In the genomic region with DNA sequence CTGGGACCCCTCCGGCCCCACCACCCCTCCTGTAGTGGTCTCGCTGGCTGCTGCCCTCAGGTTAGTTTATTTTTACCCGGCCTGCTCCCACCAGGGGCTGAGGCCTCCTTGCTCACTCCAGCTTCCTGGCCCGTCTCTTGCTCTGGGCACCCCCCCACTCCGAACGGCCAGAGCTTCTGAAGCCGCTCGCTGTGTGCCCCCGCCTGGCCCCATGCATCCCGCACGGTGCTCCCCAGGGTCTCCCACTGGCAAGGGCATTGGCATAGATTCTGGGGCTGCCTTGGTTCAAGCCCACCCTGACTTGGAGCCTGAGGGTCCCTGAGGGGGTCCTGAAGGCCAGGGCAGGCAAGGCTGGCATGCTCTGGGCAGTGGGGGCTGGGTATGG, we compare ENCODE assay signal across 14 cellular contexts.
DNase-seq lines count a peak whose midpoint lies in the region; ATAC-seq, FAIRE-seq and TF ChIP-seq lines count a peak whose summit lies in the region.
"Had no signal": no experiment of that assay in that cellular context is flagged by ENCODE, and none has a peak within 500 bp of the region (broad histone marks: within the 10 kb centered on the region; RNA-seq: fewer than 3 reads in every experiment).

No MANE protein-coding gene starts in this region.

- H3K27me3 ChIP-seq in breast epithelium = no peaks in the 10 kb centered on the region
- H3K27me3 ChIP-seq in mammary epithelial cell (ENCODE audit: insufficient read depth, low read length) = no peaks in the 10 kb centered on the region
- H3K27me3 ChIP-seq in K562 (ENCODE audit: control insufficient read depth in 2 of 2, insufficient read depth in 2 of 2, low read length in 2 of 2) = no peaks in the 10 kb centered on the region
- H3K27me3 ChIP-seq in upper lobe of right lung = no peaks in the 10 kb centered on the region

- H3K27ac ChIP-seq in breast epithelium (peak overlapping the region in 1 of 2 donors; percentile 100), mammary epithelial cell (ENCODE audit: insufficient read depth, low read depth, low read length) (no peak overlapping the region), K562 (ENCODE audit: extremely low read depth, low read depth, low read length) (no peak overlapping the region), upper lobe of right lung (no peak overlapping the region)

- dilution Hi-C loops in mammary epithelial cell (cut with HindIII; ENCODE audit: low sequenced_read_pairs) = loop anchor here (5.0 to 10.0 kb wide), 4 partner anchors 40 to 128 kb away; no protein-coding TSS in a partner anchor

- no peak for TF ChIP-seq RAD21 in K562 (CRISPR knock-in tag; conservative IDR thresholded peaks at IDR 0.05 in 1 of 2, IDR thresholded peaks at IDR 0.05 in 1 of 2)

- H3K9me1 ChIP-seq in K562 (ENCODE audit: control insufficient read depth, insufficient read depth, low read length) = peaks cover 7% of the 10 kb centered on the region

- ATAC-seq in K562 = no peak
- no peak for ATAC-seq in upper lobe of right lung
- ATAC-seq in GM18867 (IDR thresholded peaks at IDR 0.05; ENCODE audit: unreplicated experiment) = no peak
- no peak for ATAC-seq in GM21515 (IDR thresholded peaks at IDR 0.05; ENCODE audit: unreplicated experiment)
- ATAC-seq: left cardiac atrium had no signal

- no peak for TF ChIP-seq EP300 in K562 (IDR thresholded peaks at IDR 0.05; ENCODE audit: low read length)

- CTCF ChIA-PET in mammary epithelial cell (lab: Charles Lee; ENCODE audit: low non-redundant PET) = no interaction called here
- CTCF ChIA-PET in K562 (lab: Yijun Ruan, JAX; ENCODE audit: low intra/inter-chr PET ratio) = no interaction called here

- H3K36me3 ChIP-seq in breast epithelium (no peaks in the 10 kb centered on the region), mammary epithelial cell (ENCODE audit: insufficient read depth, low read length) (peaks cover 10% of the 10 kb centered on the region), K562 (ENCODE audit: control insufficient read depth, insufficient read depth, low read length) (peaks cover 21% of the 10 kb centered on the region; the same call in 1 of the 3 replicates), upper lobe of right lung (no peaks in the 10 kb centered on the region)

- TF ChIP-seq CTCF in breast epithelium (IDR thresholded peaks at IDR 0.05) (no peak), mammary epithelial cell (conservative IDR thresholded peaks at IDR 0.05 in 1 of 2, IDR thresholded peaks at IDR 0.05 in 1 of 2; ENCODE audit: extremely low read depth in 1 of 2, insufficient read depth in 1 of 2, low read depth in 1 of 2, low read length in 2 of 2) (no peak), K562 (IDR thresholded peaks at IDR 0.05 in 2 of 3, conservative IDR thresholded peaks at IDR 0.05 in 1 of 3; ENCODE audit: insufficient read depth in 2 of 3, low read depth in 1 of 3, low read length in 3 of 3) (no peak), upper lobe of right lung (IDR thresholded peaks at IDR 0.05) (no peak)

- no peaks in the 10 kb centered on the region for H3K9me3 ChIP-seq in breast epithelium
- H3K9me3 ChIP-seq in mammary epithelial cell (replicated peaks; ENCODE audit: insufficient read depth, low read length) = no peaks in the 10 kb centered on the region
- H3K9me3 ChIP-seq in K562 (replicated peaks; ENCODE audit: control insufficient read depth, insufficient read depth, low read depth, low read length) = no peaks in the 10 kb centered on the region
- no peaks in the 10 kb centered on the region for H3K9me3 ChIP-seq in upper lobe of right lung

- intact Hi-C loops in breast epithelium (cut with DNase I; ENCODE audit: low total_unique reads) = loop anchor here (5.0 to 10.0 kb wide), 2 partner anchors 98 to 170 kb away; no protein-coding TSS in a partner anchor
- intact Hi-C loops in mammary epithelial cell (cut with micrococcal nuclease) = no loop called here
- intact Hi-C loops in K562 (cut with micrococcal nuclease) = no loop called here
- intact Hi-C loops in upper lobe of right lung (cut with DNase I) = loop anchor here (5.0 kb wide), 1 partner anchor 165 kb away; no protein-coding TSS in a partner anchor

- H3K4me2 ChIP-seq in mammary epithelial cell (ENCODE audit: insufficient read depth, low read depth, low read length) (no peak overlapping the region), K562 (ENCODE audit: insufficient read depth, low read length) (no peak overlapping the region)

- H3K79me2 ChIP-seq in mammary epithelial cell (ENCODE audit: insufficient read depth, low read length) (peaks cover 98% of the 10 kb centered on the region), K562 (ENCODE audit: control insufficient read depth, insufficient read depth, low read length) (peaks cover 90% of the 10 kb centered on the region)

- DNase-seq in breast epithelium (ENCODE audit: low spot score in 2 of 2) (peak; percentile 16 to 47), mammary epithelial cell (no peak), K562 (ENCODE audit: extremely low read depth in 1 of 4, low spot score in 3 of 4) (no peak), mesenteric fat pad (ENCODE audit: low spot score) (peak; percentile 62), upper lobe of right lung (peak; percentile 54), COLO668 (lab: John Stamatoyannopoulos, UW; ENCODE audit: unreplicated experiment) (no peak)
- DNase-seq: activated CD4-positive, alpha-beta T cell treated with anti-CD3 and anti-CD28 coated beads, Interleukin-2, amount 50 U/mL, for 1 hour; GOT3; hippocampal formation; left cardiac atrium; nephron progenitor cell; SHP77 had no signal

- FAIRE-seq in K562 (lab: Jason Lieb, UNC) = no peak

- TF ChIP-seq POLR2A in breast epithelium (IDR thresholded peaks at IDR 0.05) (no peak), K562 (conservative IDR thresholded peaks at IDR 0.05) (no peak)

- H2AFZ ChIP-seq in mammary epithelial cell (ENCODE audit: low read depth, low read length) (no peak overlapping the region), K562 (ENCODE audit: low read depth, low read length) (no peak overlapping the region)

- POLR2A ChIA-PET in K562 (lab: Yijun Ruan, JAX) = interaction anchor here (0.5 to 0.6 kb wide), 3 partner anchors 228 to 1015 kb away, joined by 3 read pairs; no protein-coding TSS in a partner anchor

- no peak overlapping the region for H3K9ac ChIP-seq in mammary epithelial cell (ENCODE audit: insufficient read depth, low read length)
- H3K9ac ChIP-seq in K562 (ENCODE audit: insufficient read depth in 1 of 2, low read depth in 2 of 2, low read length in 2 of 2) = no peak overlapping the region

- in situ Hi-C loops in mammary epithelial cell (cut with MboI; ENCODE audit: low sequenced_read_pairs in 2 of 2) = loop anchor here (10.0 kb wide), 2 partner anchors 98 to 168 kb away; no protein-coding TSS in a partner anchor
- in situ Hi-C loops in K562 (cut with MboI) = no loop called here

- WGBS in mammary epithelial cell (ENCODE audit: low coverage, missing lambda C conversion rate) = 94% methylated on average over 2 of the region's 11 CpGs
- 91% methylated on average over 10 of the region's 11 CpGs for WGBS in K562 (ENCODE audit: insufficient coverage, low coverage, missing lambda C conversion rate)

- H3K4me1 ChIP-seq in breast epithelium = peaks cover 18 to 26% of the 10 kb centered on the region in 2 donors
- H3K4me1 ChIP-seq in mammary epithelial cell (ENCODE audit: insufficient read depth, low read length) = peaks cover 63% of the 10 kb centered on the region
- peaks cover 32 to 72% of the 10 kb centered on the region in 2 experiments for H3K4me1 ChIP-seq in K562 (replicated peaks in 1 of 2; ENCODE audit: control insufficient read depth in 2 of 2, insufficient read depth in 2 of 2, low read length in 2 of 2)
- peaks cover 48% of the 10 kb centered on the region for H3K4me1 ChIP-seq in upper lobe of right lung

- H4K20me1 ChIP-seq in mammary epithelial cell (ENCODE audit: insufficient read depth, low read length) (peaks cover 29% of the 10 kb centered on the region), K562 (replicated peaks; ENCODE audit: control insufficient read depth, insufficient read depth, low read length) (peaks cover 58% of the 10 kb centered on the region)

- H3K4me3 ChIP-seq in breast epithelium = no peak overlapping the region
- H3K4me3 ChIP-seq in mammary epithelial cell (replicated peaks in 1 of 3; ENCODE audit: insufficient read depth in 1 of 3, low read depth in 2 of 3, low read length in 3 of 3) = no peak overlapping the region
- H3K4me3 ChIP-seq in K562 = no peak overlapping the region
- no peak overlapping the region for H3K4me3 ChIP-seq in upper lobe of right lung

- BruUV-seq in mammary epithelial cell (replicated peaks; lab: Mats Ljungman, UMichigan) = no TSS peak
- BruUV-seq in K562 (replicated peaks; lab: Mats Ljungman, UMichigan) = no TSS peak

TF ChIP-seq in K562, 482 proteins besides CTCF, POLR2A, EP300 and RAD21:
- TF ChIP-seq POLR2G (IDR thresholded peaks at IDR 0.05; ENCODE audit: low read depth, low read length) (0 out of 2 replicates have a peak, but pooled peaks have one; percentile 26), SPI1 (IDR thresholded peaks at IDR 0.05; ENCODE audit: borderline replicate concordance, low read depth, low read length) (no peak), MYNN (IDR thresholded peaks at IDR 0.05) (no peak), MYNN (CRISPR knock-in tag; IDR thresholded peaks at IDR 0.05) (no peak), KLF10 (CRISPR knock-in tag; IDR thresholded peaks at IDR 0.05) (no peak), L3MBTL2 (IDR thresholded peaks at IDR 0.05) (no peak)
- TF ChIP-seq, protein P1, sequence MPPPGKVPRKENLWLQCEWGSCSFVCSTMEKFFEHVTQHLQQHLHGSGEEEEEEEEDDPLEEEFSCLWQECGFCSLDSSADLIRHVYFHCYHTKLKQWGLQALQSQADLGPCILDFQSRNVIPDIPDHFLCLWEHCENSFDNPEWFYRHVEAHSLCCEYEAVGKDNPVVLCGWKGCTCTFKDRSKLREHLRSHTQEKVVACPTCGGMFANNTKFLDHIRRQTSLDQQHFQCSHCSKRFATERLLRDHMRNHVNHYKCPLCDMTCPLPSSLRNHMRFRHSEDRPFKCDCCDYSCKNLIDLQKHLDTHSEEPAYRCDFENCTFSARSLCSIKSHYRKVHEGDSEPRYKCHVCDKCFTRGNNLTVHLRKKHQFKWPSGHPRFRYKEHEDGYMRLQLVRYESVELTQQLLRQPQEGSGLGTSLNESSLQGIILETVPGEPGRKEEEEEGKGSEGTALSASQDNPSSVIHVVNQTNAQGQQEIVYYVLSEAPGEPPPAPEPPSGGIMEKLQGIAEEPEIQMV (tag; conservative IDR thresholded peaks at IDR 0.05; ENCODE audit: low read depth) = no peak

Comparison
In these comparisons a context has a peak if more than half of its experiments do, and no peak if none do; other contexts are left out.
1. DNase-seq: peak in breast epithelium (2 of 2), mesenteric fat pad (single experiment) and upper lobe of right lung (single experiment); none in mammary epithelial cell (single experiment), K562 (0 of 4) and COLO668 (single experiment).
2. intact Hi-C loops: an anchor here in breast epithelium (5.0 to 10.0 kb wide) and upper lobe of right lung (5.0 kb wide); none called in mammary epithelial cell and K562.